ENCODE assay signal across 1 cellular context in genomic region chr4:78766026-78766425, GRCh38.
TF ChIP-seq lines count a peak whose summit lies in the region.

No MANE protein-coding gene starts in this region.

TF ChIP-seq in K562, 482 proteins besides CTCF, POLR2A, EP300 and RAD21 (continued from another document):
- TF ChIP-seq ATF3 (IDR thresholded peaks at IDR 0.05) (peak; percentile 67; the same call in 1 of the 2 replicates), ATF3 (CRISPR knock-in tag; conservative IDR thresholded peaks at IDR 0.05) (no peak), ZNF740 (CRISPR knock-in tag; IDR thresholded peaks at IDR 0.05) (no peak), ZNF740 (tag; IDR thresholded peaks at IDR 0.05) (no peak)
